In genomic region chr1:207826557-207827487, GRCh38 we compare ENCODE assay signal across 1 cellular context.
TF ChIP-seq lines count a peak whose summit lies in the region.

No MANE protein-coding gene starts in this region.

TF ChIP-seq in K562, 482 proteins besides CTCF, POLR2A, EP300 and RAD21 (continued from another document):
- TF ChIP-seq FOXA3 (CRISPR knock-in tag; conservative IDR thresholded peaks at IDR 0.05 in 1 of 2, IDR thresholded peaks at IDR 0.05 in 1 of 2) = peak; percentile 82 to 92; a peak in 3 of 4 replicates
- TF ChIP-seq ZFX (CRISPR knock-in tag; IDR thresholded peaks at IDR 0.05) = peak; percentile 33; the same call in 1 of the 2 replicates
- TF ChIP-seq ZNF143 (CRISPR knock-in tag; IDR thresholded peaks at IDR 0.05) = no peak
- no peak for TF ChIP-seq MTA2 (IDR thresholded peaks at IDR 0.05; ENCODE audit: low read depth)
- peak; percentile 63; the same call in 1 of the 2 replicates for TF ChIP-seq ZKSCAN1 (IDR thresholded peaks at IDR 0.05; ENCODE audit: low read depth, low read length)
- TF ChIP-seq, protein P1, sequence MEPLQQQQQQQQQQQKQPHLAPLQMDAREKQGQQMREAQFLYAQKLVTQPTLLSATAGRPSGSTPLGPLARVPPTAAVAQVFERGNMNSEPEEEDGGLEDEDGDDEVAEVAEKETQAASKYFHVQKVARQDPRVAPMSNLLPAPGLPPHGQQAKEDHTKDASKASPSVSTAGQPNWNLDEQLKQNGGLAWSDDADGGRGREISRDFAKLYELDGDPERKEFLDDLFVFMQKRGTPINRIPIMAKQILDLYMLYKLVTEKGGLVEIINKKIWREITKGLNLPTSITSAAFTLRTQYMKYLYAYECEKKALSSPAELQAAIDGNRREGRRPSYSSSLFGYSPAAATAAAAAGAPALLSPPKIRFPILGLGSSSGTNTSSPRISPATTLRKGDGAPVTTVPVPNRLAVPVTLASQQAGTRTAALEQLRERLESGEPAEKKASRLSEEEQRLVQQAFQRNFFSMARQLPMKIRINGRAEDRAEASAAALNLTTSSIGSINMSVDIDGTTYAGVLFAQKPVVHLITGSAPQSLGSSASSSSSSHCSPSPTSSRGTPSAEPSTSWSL (CRISPR knock-in tag; IDR thresholded peaks at IDR 0.05; ENCODE audit: borderline replicate concordance) = 0 out of 2 replicates have a peak, but pooled peaks have one; percentile 23
- peak in 1 of 2 experiments; percentile 81; a peak in 2 of 4 replicates for TF ChIP-seq RCOR1 (IDR thresholded peaks at IDR 0.05; ENCODE audit: borderline replicate concordance in 1 of 2, low read depth in 2 of 2, low read length in 2 of 2)
- peak; percentile 69 for TF ChIP-seq NR2C1 (IDR thresholded peaks at IDR 0.05)
- peak; percentile 76 for TF ChIP-seq NR2C1 (tag; IDR thresholded peaks at IDR 0.05)
- TF ChIP-seq, protein P2, sequence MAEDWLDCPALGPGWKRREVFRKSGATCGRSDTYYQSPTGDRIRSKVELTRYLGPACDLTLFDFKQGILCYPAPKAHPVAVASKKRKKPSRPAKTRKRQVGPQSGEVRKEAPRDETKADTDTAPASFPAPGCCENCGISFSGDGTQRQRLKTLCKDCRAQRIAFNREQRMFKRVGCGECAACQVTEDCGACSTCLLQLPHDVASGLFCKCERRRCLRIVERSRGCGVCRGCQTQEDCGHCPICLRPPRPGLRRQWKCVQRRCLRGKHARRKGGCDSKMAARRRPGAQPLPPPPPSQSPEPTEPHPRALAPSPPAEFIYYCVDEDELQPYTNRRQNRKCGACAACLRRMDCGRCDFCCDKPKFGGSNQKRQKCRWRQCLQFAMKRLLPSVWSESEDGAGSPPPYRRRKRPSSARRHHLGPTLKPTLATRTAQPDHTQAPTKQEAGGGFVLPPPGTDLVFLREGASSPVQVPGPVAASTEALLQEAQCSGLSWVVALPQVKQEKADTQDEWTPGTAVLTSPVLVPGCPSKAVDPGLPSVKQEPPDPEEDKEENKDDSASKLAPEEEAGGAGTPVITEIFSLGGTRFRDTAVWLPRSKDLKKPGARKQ (CRISPR knock-in tag; IDR thresholded peaks at IDR 0.05) = peak; percentile 29; the same call in 1 of the 2 replicates
- no peak for TF ChIP-seq PHF21A (IDR thresholded peaks at IDR 0.05; ENCODE audit: borderline replicate concordance, low read depth)
- no peak for TF ChIP-seq ZNF146 (CRISPR knock-in tag; IDR thresholded peaks at IDR 0.05; ENCODE audit: unreplicated experiment)
- TF ChIP-seq ZBTB7A (IDR thresholded peaks at IDR 0.05; ENCODE audit: borderline replicate concordance, control insufficient read depth, low read depth, low read length) = 0 out of 2 replicates have a peak, but pooled peaks have one; percentile 9
- TF ChIP-seq, protein P3, sequence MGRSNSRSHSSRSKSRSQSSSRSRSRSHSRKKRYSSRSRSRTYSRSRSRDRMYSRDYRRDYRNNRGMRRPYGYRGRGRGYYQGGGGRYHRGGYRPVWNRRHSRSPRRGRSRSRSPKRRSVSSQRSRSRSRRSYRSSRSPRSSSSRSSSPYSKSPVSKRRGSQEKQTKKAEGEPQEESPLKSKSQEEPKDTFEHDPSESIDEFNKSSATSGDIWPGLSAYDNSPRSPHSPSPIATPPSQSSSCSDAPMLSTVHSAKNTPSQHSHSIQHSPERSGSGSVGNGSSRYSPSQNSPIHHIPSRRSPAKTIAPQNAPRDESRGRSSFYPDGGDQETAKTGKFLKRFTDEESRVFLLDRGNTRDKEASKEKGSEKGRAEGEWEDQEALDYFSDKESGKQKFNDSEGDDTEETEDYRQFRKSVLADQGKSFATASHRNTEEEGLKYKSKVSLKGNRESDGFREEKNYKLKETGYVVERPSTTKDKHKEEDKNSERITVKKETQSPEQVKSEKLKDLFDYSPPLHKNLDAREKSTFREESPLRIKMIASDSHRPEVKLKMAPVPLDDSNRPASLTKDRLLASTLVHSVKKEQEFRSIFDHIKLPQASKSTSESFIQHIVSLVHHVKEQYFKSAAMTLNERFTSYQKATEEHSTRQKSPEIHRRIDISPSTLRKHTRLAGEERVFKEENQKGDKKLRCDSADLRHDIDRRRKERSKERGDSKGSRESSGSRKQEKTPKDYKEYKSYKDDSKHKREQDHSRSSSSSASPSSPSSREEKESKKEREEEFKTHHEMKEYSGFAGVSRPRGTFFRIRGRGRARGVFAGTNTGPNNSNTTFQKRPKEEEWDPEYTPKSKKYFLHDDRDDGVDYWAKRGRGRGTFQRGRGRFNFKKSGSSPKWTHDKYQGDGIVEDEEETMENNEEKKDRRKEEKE (IDR thresholded peaks at IDR 0.05; ENCODE audit: borderline replicate concordance in 1 of 2, control insufficient read depth in 1 of 2, low read depth in 2 of 2, low read length in 1 of 2) = no peak
- no peak for TF ChIP-seq ZNF408 (CRISPR knock-in tag; IDR thresholded peaks at IDR 0.05; ENCODE audit: low read depth)
- TF ChIP-seq KDM1A (IDR thresholded peaks at IDR 0.05) = peak; percentile 71 to 82
- TF ChIP-seq, protein P4, sequence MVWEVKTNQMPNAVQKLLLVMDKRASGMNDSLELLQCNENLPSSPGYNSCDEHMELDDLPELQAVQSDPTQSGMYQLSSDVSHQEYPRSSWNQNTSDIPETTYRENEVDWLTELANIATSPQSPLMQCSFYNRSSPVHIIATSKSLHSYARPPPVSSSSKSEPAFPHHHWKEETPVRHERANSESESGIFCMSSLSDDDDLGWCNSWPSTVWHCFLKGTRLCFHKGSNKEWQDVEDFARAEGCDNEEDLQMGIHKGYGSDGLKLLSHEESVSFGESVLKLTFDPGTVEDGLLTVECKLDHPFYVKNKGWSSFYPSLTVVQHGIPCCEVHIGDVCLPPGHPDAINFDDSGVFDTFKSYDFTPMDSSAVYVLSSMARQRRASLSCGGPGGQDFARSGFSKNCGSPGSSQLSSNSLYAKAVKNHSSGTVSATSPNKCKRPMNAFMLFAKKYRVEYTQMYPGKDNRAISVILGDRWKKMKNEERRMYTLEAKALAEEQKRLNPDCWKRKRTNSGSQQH (CRISPR knock-in tag; IDR thresholded peaks at IDR 0.05) = no peak
- TF ChIP-seq MTF1 (CRISPR knock-in tag; IDR thresholded peaks at IDR 0.05; ENCODE audit: borderline replicate concordance) = no peak
- no peak for TF ChIP-seq TCF3 (CRISPR knock-in tag; IDR thresholded peaks at IDR 0.05)
- no peak for TF ChIP-seq MEF2A (IDR thresholded peaks at IDR 0.05; ENCODE audit: control insufficient read depth, low read depth, low read length)
- no peak for TF ChIP-seq STAT5B (CRISPR knock-in tag; IDR thresholded peaks at IDR 0.05)
- no peak for TF ChIP-seq ZFP1 (CRISPR knock-in tag; IDR thresholded peaks at IDR 0.05)
- TF ChIP-seq SRSF3 (IDR thresholded peaks at IDR 0.05; ENCODE audit: insufficient read depth, low read length) = no peak
- TF ChIP-seq SMAD4 (CRISPR knock-in tag; conservative IDR thresholded peaks at IDR 0.05) = 0 out of 2 replicates have a peak, but pooled peaks have one; percentile 11
- TF ChIP-seq ATF4 (CRISPR knock-in tag; IDR thresholded peaks at IDR 0.05) = 0 out of 2 replicates have a peak, but pooled peaks have one; percentile 6
- TF ChIP-seq, protein P5, sequence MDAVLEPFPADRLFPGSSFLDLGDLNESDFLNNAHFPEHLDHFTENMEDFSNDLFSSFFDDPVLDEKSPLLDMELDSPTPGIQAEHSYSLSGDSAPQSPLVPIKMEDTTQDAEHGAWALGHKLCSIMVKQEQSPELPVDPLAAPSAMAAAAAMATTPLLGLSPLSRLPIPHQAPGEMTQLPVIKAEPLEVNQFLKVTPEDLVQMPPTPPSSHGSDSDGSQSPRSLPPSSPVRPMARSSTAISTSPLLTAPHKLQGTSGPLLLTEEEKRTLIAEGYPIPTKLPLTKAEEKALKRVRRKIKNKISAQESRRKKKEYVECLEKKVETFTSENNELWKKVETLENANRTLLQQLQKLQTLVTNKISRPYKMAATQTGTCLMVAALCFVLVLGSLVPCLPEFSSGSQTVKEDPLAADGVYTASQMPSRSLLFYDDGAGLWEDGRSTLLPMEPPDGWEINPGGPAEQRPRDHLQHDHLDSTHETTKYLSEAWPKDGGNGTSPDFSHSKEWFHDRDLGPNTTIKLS (IDR thresholded peaks at IDR 0.05; ENCODE audit: borderline replicate concordance, low read depth) = peak; percentile 66; the same call in 1 of the 2 replicates
TF ChIP-seq in K562: peak in this region for 15.
